ENCODE assay signal across 17 cellular contexts in genomic region chr17:38904892-38905291, GRCh38. TPM values are rescaled to one million over a fixed set of nuclear protein-coding genes. Genes with fewer than 3 reads are reported as not detected.
DNase-seq lines count a peak whose midpoint lies in the region; ATAC-seq, FAIRE-seq and TF ChIP-seq lines count a peak whose summit lies in the region.
"Had no signal": no experiment of that assay in that cellular context is flagged by ENCODE, and none has a peak within 500 bp of the region (broad histone marks: within the 10 kb centered on the region; RNA-seq: fewer than 3 reads in every experiment).

No MANE protein-coding gene starts in this region.

- no peak overlapping the region for H3K27ac Mint-ChIP-seq in stimulated activated effector memory CD8-positive, alpha-beta T cell treated with anti-CD3 and anti-CD28 coated beads, Interleukin-12 subunit alpha, Interleukin-12 subunit beta, amount 100 ng/mL, for 72 hours

- no peak overlapping the region for H2BK12ac ChIP-seq in H1 (ENCODE audit: low read depth, low read length)

- TF ChIP-seq POLR2A in HepG2 (IDR thresholded peaks at IDR 0.05; ENCODE audit: insufficient read depth in 1 of 2, low read depth in 2 of 2, low read length in 2 of 2) (no peak), right lobe of liver (IDR thresholded peaks at IDR 0.05) (no peak), H1 (IDR thresholded peaks at IDR 0.05; ENCODE audit: control extremely low read depth in 1 of 2, low read depth in 2 of 2, low read length in 2 of 2) (no peak)

- CTCF ChIA-PET in HepG2 (lab: Yijun Ruan, JAX; ENCODE audit: low intra/inter-chr PET ratio, low total read pairs) (no interaction called here), HEK293 (lab: Yijun Ruan, JAX) (no interaction called here), H1 (lab: Charles Lee; ENCODE audit: partially characterized antibody) (interaction anchor here (0.8 to 1.1 kb wide), 2 partner anchors 10 to 37 kb away, joined by 3 read pairs; no protein-coding TSS in a partner anchor)

- no peak overlapping the region for H2AK5ac ChIP-seq in H1 (ENCODE audit: low read depth, low read length)

- peaks cover 34 to 72% of the 10 kb centered on the region in 2 experiments for H3K36me3 ChIP-seq in HepG2 (replicated peaks in 1 of 2; ENCODE audit: control insufficient read depth in 1 of 2, insufficient read depth in 2 of 2, low read length in 2 of 2)
- peaks cover 0 to 22% (median 10%) of the 10 kb centered on the region in 4 donors for H3K36me3 ChIP-seq in right lobe of liver
- H3K36me3 ChIP-seq in HEK293 (ENCODE audit: control insufficient read depth in 2 of 2, insufficient read depth in 1 of 2, low read length in 2 of 2), result peaks cover 0 to 16% of the 10 kb centered on the region in 2 experiments; a peak in 2 of 3 replicates
- H3K36me3 ChIP-seq in H1 (ENCODE audit: control insufficient read depth in 2 of 4, insufficient read depth in 4 of 4, low read length in 3 of 4), result peaks cover 0 to 12% (median 3%) of the 10 kb centered on the region in 4 experiments; a peak in 4 of 8 replicates

- H3K27ac ChIP-seq in HepG2 (ENCODE audit: extremely low read length, insufficient read depth, low read length) (no peak overlapping the region), right lobe of liver (no peak overlapping the region), HEK293 (ENCODE audit: extremely low read depth, low read depth, low read length) (no peak overlapping the region), H1 (ENCODE audit: low read depth, low read length) (no peak overlapping the region)
- H3K27ac ChIP-seq: SJSA1 had no signal

- no peaks in the 10 kb centered on the region for H3K23me2 ChIP-seq in H1 (ENCODE audit: low read depth, low read length)

- H3K79me2 ChIP-seq in HepG2 (ENCODE audit: insufficient read depth, low read length) (peaks cover 3% of the 10 kb centered on the region), H1 (ENCODE audit: control insufficient read depth in 1 of 2, insufficient read depth in 2 of 2, low read length in 2 of 2) (peaks cover 0 to 12% of the 10 kb centered on the region in 2 experiments; a peak in 2 of 4 replicates)

- POLR2A ChIA-PET in HepG2 (lab: Yijun Ruan, JAX) (interaction anchor here (1.3 to 1.7 kb wide), 2 partner anchors 10 to 33 kb away, joined by 5 read pairs; no protein-coding TSS in a partner anchor), HEK293 (lab: Yijun Ruan, JAX) (interaction anchor here (0.6 kb wide), 1 partner anchor 9 kb away, joined by 6 read pairs; no protein-coding TSS in a partner anchor), H1 (lab: Charles Lee; ENCODE audit: partially characterized antibody) (no interaction called here)

- TF ChIP-seq EP300 in HepG2 (IDR thresholded peaks at IDR 0.05; ENCODE audit: low read depth in 2 of 2, low read length in 2 of 2) (no peak), HepG2 (CRISPR knock-in tag; IDR thresholded peaks at IDR 0.05; ENCODE audit: borderline replicate concordance) (no peak), H1 (IDR thresholded peaks at IDR 0.05; ENCODE audit: borderline replicate concordance in 1 of 2, low read depth in 2 of 2, low read length in 2 of 2) (no peak)

- H3K36me3 Mint-ChIP-seq in stimulated activated effector memory CD8-positive, alpha-beta T cell treated with anti-CD3 and anti-CD28 coated beads, Interleukin-12 subunit alpha, Interleukin-12 subunit beta, amount 100 ng/mL, for 72 hours, result peaks cover 86% of the 10 kb centered on the region

- H3K27me3 ChIP-seq in HepG2 (ENCODE audit: control insufficient read depth in 1 of 2, insufficient read depth in 2 of 2, low read length in 2 of 2) (no peaks in the 10 kb centered on the region), right lobe of liver (no peaks in the 10 kb centered on the region), H1 (replicated peaks in 1 of 4; ENCODE audit: control insufficient read depth in 3 of 4, extremely low read depth in 1 of 4, insufficient read depth in 3 of 4, low read length in 3 of 4) (no peaks in the 10 kb centered on the region)
- H3K27me3 ChIP-seq: SJSA1 had no signal

- H3K14ac ChIP-seq in H1 (ENCODE audit: insufficient read length), result no peak overlapping the region

- no peak overlapping the region for H3K9ac ChIP-seq in HepG2 (ENCODE audit: insufficient read depth, low read depth, low read length)
- H3K9ac ChIP-seq in H1 (replicated peaks in 1 of 4; ENCODE audit: extremely low read depth in 1 of 4, low read depth in 3 of 4, low read length in 3 of 4), result no peak overlapping the region

- intact Hi-C loops in HepG2 (cut with micrococcal nuclease; ENCODE audit: unreplicated experiment) (no loop called here), right lobe of liver (cut with DNase I) (no loop called here)

- H2AFZ ChIP-seq in HepG2 (ENCODE audit: low read length) (no peak overlapping the region), H1 (ENCODE audit: low read length) (no peak overlapping the region)

- TF ChIP-seq RAD21 in HepG2 (CRISPR knock-in tag; IDR thresholded peaks at IDR 0.05) (no peak), H1 (IDR thresholded peaks at IDR 0.05 in 1 of 2, conservative IDR thresholded peaks at IDR 0.05 in 1 of 2; ENCODE audit: low read depth in 2 of 2, low read length in 2 of 2) (no peak)

- H4K20me1 ChIP-seq in HepG2 (ENCODE audit: insufficient read depth, low read length), result peaks cover 11% of the 10 kb centered on the region
- H4K20me1 ChIP-seq in H1 (replicated peaks in 1 of 2; ENCODE audit: control insufficient read depth in 1 of 2, insufficient read depth in 2 of 2, low read length in 2 of 2), result peaks cover 5 to 15% of the 10 kb centered on the region in 2 experiments

- no peak overlapping the region for H4K91ac ChIP-seq in H1 (replicated peaks; ENCODE audit: insufficient read length, low read length)

- H2BK15ac ChIP-seq in H1 (ENCODE audit: low read length), result no peak overlapping the region

- H3K9me3 Mint-ChIP-seq in stimulated activated effector memory CD8-positive, alpha-beta T cell treated with anti-CD3 and anti-CD28 coated beads, Interleukin-12 subunit alpha, Interleukin-12 subunit beta, amount 100 ng/mL, for 72 hours, result no peaks in the 10 kb centered on the region

- no peak overlapping the region for H3K56ac ChIP-seq in H1 (replicated peaks; ENCODE audit: insufficient read length, low read depth, low read length)

- no peak overlapping the region for H2BK120ac ChIP-seq in H1 (replicated peaks; ENCODE audit: low read depth, low read length)

- no peak overlapping the region for H3K4me3 Mint-ChIP-seq in stimulated activated effector memory CD8-positive, alpha-beta T cell treated with anti-CD3 and anti-CD28 coated beads, Interleukin-12 subunit alpha, Interleukin-12 subunit beta, amount 100 ng/mL, for 72 hours

- no peak overlapping the region for H3K4ac ChIP-seq in H1 (replicated peaks; ENCODE audit: insufficient read length, low read depth, low read length)

- H3K4me2 ChIP-seq in HepG2 (ENCODE audit: low read depth, low read length) (no peak overlapping the region), H1 (ENCODE audit: insufficient read depth in 1 of 2, low read depth in 2 of 2, low read length in 2 of 2) (no peak overlapping the region)

- no peak overlapping the region for H3K4me3 ChIP-seq in HepG2 (replicated peaks in 1 of 3; ENCODE audit: insufficient read depth in 1 of 3, low read depth in 2 of 3, low read length in 3 of 3)
- no peak overlapping the region for H3K4me3 ChIP-seq in right lobe of liver
- H3K4me3 ChIP-seq in HEK293 (ENCODE audit: low read depth, low read length), result no peak overlapping the region
- no peak overlapping the region for H3K4me3 ChIP-seq in H1 (ENCODE audit: extremely low read depth in 1 of 4, insufficient read depth in 2 of 4, low read depth in 3 of 4, low read length in 4 of 4)
- H3K4me3 ChIP-seq: SJSA1 had no signal

- DNase-seq in HepG2 (ENCODE audit: low spot score) (no peak), right lobe of liver (no peak), H1 (ENCODE audit: low read depth in 1 of 2, low spot score in 2 of 2) (no peak), occipital lobe (lab: John Stamatoyannopoulos, UW) (no peak)
- no peak for DNase-seq in NK-92 treated with Interleukin-12 subunit alpha and Interleukin-12 subunit beta, amount 100 ng/mL, for 24 hours (lab: John Stamatoyannopoulos, UW)
- DNase-seq in stimulated activated effector memory CD8-positive, alpha-beta T cell treated with anti-CD3 and anti-CD28 coated beads, Interleukin-12 subunit alpha, Interleukin-12 subunit beta, amount 100 ng/mL, for 72 hours (ENCODE audit: low spot score in 2 of 2), result no peak
- DNase-seq: DND-41, Kasumi-1, NCI-H1694, NCI-H2081, NCI-H2171, NCI-H524 treated with DMSO at 0.1 percent for 48 hours, NCI-H82 had no signal

- no peaks in the 10 kb centered on the region for H3K4me1 ChIP-seq in HepG2 (ENCODE audit: insufficient read depth, low read length)
- peaks cover 0 to 17% (median 2%) of the 10 kb centered on the region in 4 donors for H3K4me1 ChIP-seq in right lobe of liver
- H3K4me1 ChIP-seq in HEK293 (ENCODE audit: control insufficient read depth, insufficient read depth, low read length), result peaks cover 8% of the 10 kb centered on the region; the same call in 1 of the 2 replicates
- H3K4me1 ChIP-seq in H1 (replicated peaks in 1 of 4; ENCODE audit: control insufficient read depth in 3 of 4, insufficient read depth in 4 of 4, low read length in 3 of 4), result peaks cover 0 to 14% (median 7%) of the 10 kb centered on the region in 4 experiments; a peak in 5 of 7 replicates

- H4K8ac ChIP-seq in H1 (ENCODE audit: extremely low read depth, insufficient read depth, low read length), result no peak overlapping the region

- no peak overlapping the region for H2BK20ac ChIP-seq in H1 (ENCODE audit: low read length)

- peaks cover 7% of the 10 kb centered on the region for H3K79me1 ChIP-seq in H1 (ENCODE audit: low read depth, low read length)

- TF ChIP-seq CTCF in HepG2 (CRISPR knock-in tag; IDR thresholded peaks at IDR 0.05) (no peak), right lobe of liver (IDR thresholded peaks at IDR 0.05) (no peak), HEK293 (tag by site-specific recombination; IDR thresholded peaks at IDR 0.05) (no peak), H1 (IDR thresholded peaks at IDR 0.05; ENCODE audit: control extremely low read depth in 1 of 3, insufficient read depth in 1 of 3, low read depth in 1 of 3, low read length in 3 of 3) (no peak)

- H3K9me3 ChIP-seq in HepG2 (ENCODE audit: low read length) (no peaks in the 10 kb centered on the region), right lobe of liver (no peaks in the 10 kb centered on the region), HEK293 (ENCODE audit: control insufficient read depth, insufficient read depth, low read depth, low read length) (no peaks in the 10 kb centered on the region), H1 (ENCODE audit: insufficient read depth in 2 of 2, low read depth in 1 of 2, low read length in 1 of 2) (no peaks in the 10 kb centered on the region)
- H3K9me3 ChIP-seq: SJSA1 had no signal

- BruUV-seq in HepG2 (replicated peaks; lab: Mats Ljungman, UMichigan), result no TSS peak

- no peak overlapping the region for H3K23ac ChIP-seq in H1 (ENCODE audit: insufficient read length)

- H3K18ac ChIP-seq in H1 (ENCODE audit: extremely low read depth, low read length), result no peak overlapping the region

- in situ Hi-C loops in HepG2 (cut with HindIII; ENCODE audit: extremely low pct_ligation_motif_present, low pct_unique_long_range_greater_than_20kb), result no loop called here

- H3K4me1 Mint-ChIP-seq in stimulated activated effector memory CD8-positive, alpha-beta T cell treated with anti-CD3 and anti-CD28 coated beads, Interleukin-12 subunit alpha, Interleukin-12 subunit beta, amount 100 ng/mL, for 72 hours, result peaks cover 52% of the 10 kb centered on the region

- WGBS in HepG2 (ENCODE audit: low lambda C conversion rate), result 100% methylated on average over 3 of the region's 3 CpGs
- 100% methylated on average over 3 of the region's 3 CpGs for WGBS in right lobe of liver (ENCODE audit: insufficient coverage, low coverage, low lambda C conversion rate, missing lambda C conversion rate)
- WGBS in H1 (ENCODE audit: extremely low coverage in 1 of 2, insufficient coverage in 1 of 2, insufficient read length in 1 of 2, insufficient replicate concordance in 2 of 2, low coverage in 1 of 2, low lambda C conversion rate in 2 of 2, missing lambda C conversion rate in 1 of 2), 2 experiments, result 93% methylated on average over 3 of the region's 3 CpGs; no CpG with 5 or more reads in 1 of the 2 experiments

- H4K5ac ChIP-seq in H1 (ENCODE audit: insufficient read length, low read depth, low read length), result no peak overlapping the region

- FAIRE-seq in HepG2 (lab: Jason Lieb, UNC) (no peak), H1 (lab: Jason Lieb, UNC) (no peak)
- FAIRE-seq: H54, RCC 7860 had no signal

- ATAC-seq in HepG2, result no peak
- no peak for ATAC-seq in right lobe of liver
- no peak for ATAC-seq in stimulated activated effector memory CD8-positive, alpha-beta T cell treated with anti-CD3 and anti-CD28 coated beads, Interleukin-12 subunit alpha, Interleukin-12 subunit beta, amount 100 ng/mL, for 72 hours

- no peak overlapping the region for H2BK5ac ChIP-seq in H1 (ENCODE audit: low read depth, low read length)

RNA-seq across cellular contexts. Expression of gene LASP1, which starts 35.0 kb away (rescaled TPM):
- total RNA-seq in HepG2 (2016; rRNA removed; fragmentation: Illumina TruSeq; extraction: Trizol), result 97.0 and 110 TPM in 2 replicates
- 9.8 and 10.1 TPM in 2 replicates for total RNA-seq in HepG2 (2016; cell fraction: cytosol; rRNA removed; fragmentation: Illumina TruSeq; extraction: Trizol; ENCODE audit: low read depth)
- 92.3 and 97.2 TPM in 2 replicates for total RNA-seq in HepG2 (2016; cell fraction: insoluble cytoplasmic fraction; rRNA removed; fragmentation: Illumina TruSeq; extraction: Trizol)
- 38.1 and 38.7 TPM in 2 replicates for total RNA-seq in HepG2 (2016; cell fraction: membrane; rRNA removed; fragmentation: Illumina TruSeq; extraction: Trizol)
- total RNA-seq in HepG2 (2016; cell fraction: nucleus; rRNA removed; fragmentation: Illumina TruSeq; extraction: Trizol), result 62.5 and 68.5 TPM in 2 replicates
- 70.1 and 80.4 TPM in 2 replicates for polyA plus RNA-seq in HepG2 (2011; rRNA removed)
- polyA plus RNA-seq in HepG2 (2011; cell fraction: cytosol; rRNA removed), result 81.9 and 127 TPM in 2 replicates
- polyA plus RNA-seq in HepG2 (2011; cell fraction: nucleus; rRNA removed), result 107 and 129 TPM in 2 replicates
- polyA plus RNA-seq in HepG2 (2012), result 82.2 and 85.9 TPM in 2 replicates
- polyA plus RNA-seq in HepG2 (2016; cell fraction: cytosol; fragmentation: Illumina TruSeq; extraction: Trizol; ENCODE audit: low read depth), result 7.2 and 8.1 TPM in 2 replicates
- polyA plus RNA-seq in HepG2 (2016; cell fraction: insoluble cytoplasmic fraction; fragmentation: Illumina TruSeq; extraction: Trizol; ENCODE audit: low read depth), result 138 and 161 TPM in 2 replicates
- 25.1 and 28.1 TPM in 2 replicates for polyA plus RNA-seq in HepG2 (2016; cell fraction: membrane; fragmentation: Illumina TruSeq; extraction: Trizol; ENCODE audit: low read depth)
- polyA plus RNA-seq in HepG2 (2016; cell fraction: nucleus; fragmentation: Illumina TruSeq; extraction: Trizol; ENCODE audit: insufficient read depth, low read depth), result 109 and 113 TPM in 2 replicates
- polyA minus RNA-seq in HepG2 (2011; rRNA and poly(A)+ RNA removed; ENCODE audit: low replicate concordance), result 136 and 189 TPM in 2 replicates
- polyA minus RNA-seq in HepG2 (2011; cell fraction: cytosol; rRNA and poly(A)+ RNA removed), result 107 and 130 TPM in 2 replicates
- 49.2 and 50.4 TPM in 2 replicates for polyA minus RNA-seq in HepG2 (2011; cell fraction: nucleus; rRNA and poly(A)+ RNA removed)
- 100 to 1,000 TPM in 2 of 6 experiments, 10 to 100 TPM in 4; 52.2 to 124 (median 84.8) TPM for total RNA-seq in right lobe of liver
- total RNA-seq in H1 (2021; fragmentation: NEBNext Ultra II Directional; extraction: Animal tissue kit (Norgen Biotek cat#: 25700)), result 170 and 180 TPM in 2 replicates
- polyA plus RNA-seq in H1 (2011; rRNA removed), result 114 and 182 TPM in 2 replicates
- 97.6 TPM for polyA plus RNA-seq in H1 (2011; cell fraction: cytosol; rRNA removed)
- 95.0 TPM for polyA plus RNA-seq in H1 (2011; cell fraction: nucleus; rRNA removed)
- polyA plus RNA-seq in H1 (2012, experiment 1 of 2), result 127 to 134 TPM (median 129 TPM) in 4 replicates
- 154 TPM for polyA plus RNA-seq in H1 (2012, experiment 2 of 2)
- 98.7 TPM for polyA plus RNA-seq in H1 (2013, experiment 1 of 2)
- 97.2 TPM for polyA plus RNA-seq in H1 (2013, experiment 2 of 2)
- polyA minus RNA-seq in H1 (2011; rRNA and poly(A)+ RNA removed), result 95.4 and 104 TPM in 2 replicates
- polyA minus RNA-seq in H1 (2011; cell fraction: cytosol; rRNA and poly(A)+ RNA removed), result 106 TPM
- 55.4 TPM for polyA minus RNA-seq in H1 (2011; cell fraction: nucleus; rRNA and poly(A)+ RNA removed)
- total RNA-seq in occipital lobe, result 49.4 TPM

RNA-seq across cellular contexts. Expression of gene RPL23, which starts 51.4 kb away (rescaled TPM):
- total RNA-seq in HepG2 (2016; rRNA removed; fragmentation: Illumina TruSeq; extraction: Trizol), result 2,790 and 3,298 TPM in 2 replicates
- 4,051 and 4,588 TPM in 2 replicates for total RNA-seq in HepG2 (2016; cell fraction: cytosol; rRNA removed; fragmentation: Illumina TruSeq; extraction: Trizol; ENCODE audit: low read depth)
- total RNA-seq in HepG2 (2016; cell fraction: insoluble cytoplasmic fraction; rRNA removed; fragmentation: Illumina TruSeq; extraction: Trizol), result 2,655 and 3,446 TPM in 2 replicates
- total RNA-seq in HepG2 (2016; cell fraction: membrane; rRNA removed; fragmentation: Illumina TruSeq; extraction: Trizol), result 6,899 and 6,901 TPM in 2 replicates
- total RNA-seq in HepG2 (2016; cell fraction: nucleus; rRNA removed; fragmentation: Illumina TruSeq; extraction: Trizol), result 995 and 1,125 TPM in 2 replicates
- polyA plus RNA-seq in HepG2 (2011; rRNA removed), result 4,288 and 4,860 TPM in 2 replicates
- 4,164 and 5,084 TPM in 2 replicates for polyA plus RNA-seq in HepG2 (2011; cell fraction: cytosol; rRNA removed)
- polyA plus RNA-seq in HepG2 (2011; cell fraction: nucleus; rRNA removed), result 680 and 915 TPM in 2 replicates
- polyA plus RNA-seq in HepG2 (2012), result 4,457 and 5,527 TPM in 2 replicates
- polyA plus RNA-seq in HepG2 (2016; cell fraction: cytosol; fragmentation: Illumina TruSeq; extraction: Trizol; ENCODE audit: low read depth), result 5,325 and 6,272 TPM in 2 replicates
- 3,877 and 3,973 TPM in 2 replicates for polyA plus RNA-seq in HepG2 (2016; cell fraction: insoluble cytoplasmic fraction; fragmentation: Illumina TruSeq; extraction: Trizol; ENCODE audit: low read depth)
- polyA plus RNA-seq in HepG2 (2016; cell fraction: membrane; fragmentation: Illumina TruSeq; extraction: Trizol; ENCODE audit: low read depth), result 7,669 and 7,726 TPM in 2 replicates
- 2,046 and 2,062 TPM in 2 replicates for polyA plus RNA-seq in HepG2 (2016; cell fraction: nucleus; fragmentation: Illumina TruSeq; extraction: Trizol; ENCODE audit: insufficient read depth, low read depth)
- 223 and 322 TPM in 2 replicates for polyA minus RNA-seq in HepG2 (2011; rRNA and poly(A)+ RNA removed; ENCODE audit: low replicate concordance)
- 1,056 and 1,226 TPM in 2 replicates for polyA minus RNA-seq in HepG2 (2011; cell fraction: cytosol; rRNA and poly(A)+ RNA removed)
- polyA minus RNA-seq in HepG2 (2011; cell fraction: nucleus; rRNA and poly(A)+ RNA removed), result 292 and 362 TPM in 2 replicates
- total RNA-seq in right lobe of liver, result 100 to 1,000 TPM; 389 to 609 (median 436) TPM
- 2,091 and 2,148 TPM in 2 replicates for total RNA-seq in H1 (2021; fragmentation: NEBNext Ultra II Directional; extraction: Animal tissue kit (Norgen Biotek cat#: 25700))
- 1,486 and 2,502 TPM in 2 replicates for polyA plus RNA-seq in H1 (2011; rRNA removed)
- polyA plus RNA-seq in H1 (2011; cell fraction: cytosol; rRNA removed), result 3,173 TPM
- 510 TPM for polyA plus RNA-seq in H1 (2011; cell fraction: nucleus; rRNA removed)
- polyA plus RNA-seq in H1 (2012, experiment 1 of 2), result 2,897 to 3,886 TPM (median 3,522 TPM) in 4 replicates
- polyA plus RNA-seq in H1 (2012, experiment 2 of 2), result 3,306 TPM
- 4,125 TPM for polyA plus RNA-seq in H1 (2013, experiment 1 of 2)
- 4,130 TPM for polyA plus RNA-seq in H1 (2013, experiment 2 of 2)
- polyA minus RNA-seq in H1 (2011; rRNA and poly(A)+ RNA removed), result 442 and 458 TPM in 2 replicates
- 903 TPM for polyA minus RNA-seq in H1 (2011; cell fraction: cytosol; rRNA and poly(A)+ RNA removed)
- polyA minus RNA-seq in H1 (2011; cell fraction: nucleus; rRNA and poly(A)+ RNA removed), result 264 TPM
- total RNA-seq in occipital lobe, result 1,678 TPM

Comparison
In these comparisons a context has a peak if more than half of its experiments do, and no peak if none do; other contexts are left out.
1. Of the 63 proteins assayed by ChIP-seq in both HepG2 and HEK293: peak only in HepG2: none; only in HEK293: ZNF280D and ZNF580; in both: none; in neither: 61.